In the genomic region with DNA sequence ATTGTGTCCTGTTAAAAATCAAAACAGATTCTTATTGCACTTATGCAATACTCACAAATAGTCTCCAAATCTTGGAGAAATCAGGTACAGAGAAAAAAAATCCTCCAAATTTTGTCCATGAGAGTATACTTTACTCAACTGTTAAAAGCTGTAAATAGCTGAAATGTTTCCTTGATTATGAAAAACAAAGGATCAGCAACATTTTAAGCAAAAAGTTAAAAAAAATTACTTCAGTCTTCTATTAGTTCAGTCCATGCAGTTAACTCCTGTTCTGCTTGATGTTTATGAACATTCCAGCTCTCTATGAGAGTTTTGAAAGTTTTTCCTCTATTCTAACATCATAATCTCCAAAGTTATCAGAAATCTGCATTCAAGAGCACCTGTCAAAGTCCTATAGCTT, we compare ENCODE assay signal across 11 cellular contexts. TPM values are rescaled to one million over a fixed set of nuclear protein-coding genes. Genes with fewer than 3 reads are reported as not detected.
"Had no signal": no experiment of that assay in that cellular context is flagged by ENCODE, and none has a peak within 500 bp of the region (broad histone marks: within the 10 kb centered on the region; RNA-seq: fewer than 3 reads in every experiment).

No MANE protein-coding gene starts in this region.

- ATAC-seq: GM23338, HCT116 had no signal

- H3K4me1 ChIP-seq: HAP-1 had no signal

- H3K4me2 ChIP-seq: GM23338 had no signal

- H3K9me3 ChIP-seq: HAP-1 had no signal

- H3K36me3 ChIP-seq: HAP-1 had no signal

- DNase-seq: GM23248, GOT3, H7, H9, HCEC 1CT, HFFc6 had no signal

- H3K27ac ChIP-seq: GM23248 had no signal

- H3K4me3 ChIP-seq: GM23248, GM23338, HAP-1 had no signal

- H3K9ac ChIP-seq: GM23248 had no signal

RNA-seq across cellular contexts. Expression of gene ZNF80, which starts 22.8 kb away (rescaled TPM):
- total RNA-seq: GM23248, GM23338, H1, H4, H7, H9, HFFc6 had no signal
- polyA plus RNA-seq: GM23248, GM23338, H1 had no signal

RNA-seq across cellular contexts. Expression of gene TIGIT, which starts 33.7 kb away (rescaled TPM):
- total RNA-seq: GM23248, H1, H4, H7, H9, HFFc6 had no signal
- polyA plus RNA-seq: GM23248 had no signal
